10 cellular contexts compared by ENCODE assay signal in genomic region chr2:223929575-223930001, GRCh38. TPM values are rescaled to one million over a fixed set of nuclear protein-coding genes. Genes with fewer than 3 reads are reported as not detected.
DNase-seq lines count a peak whose midpoint lies in the region; ATAC-seq and TF ChIP-seq lines count a peak whose summit lies in the region.
"Had no signal": no experiment of that assay in that cellular context is flagged by ENCODE, and none has a peak within 500 bp of the region (broad histone marks: within the 10 kb centered on the region; RNA-seq: fewer than 3 reads in every experiment).

No MANE protein-coding gene starts in this region.

- H3K9me3 Mint-ChIP-seq in CD4-positive, alpha-beta T cell, result no peaks in the 10 kb centered on the region
- peaks cover 7% of the 10 kb centered on the region; the same call in 2 of the 3 replicates for H3K9me3 Mint-ChIP-seq in GM23338
- peaks cover 22% of the 10 kb centered on the region for H3K9me3 Mint-ChIP-seq in WTC11

- no peaks in the 10 kb centered on the region for H3K36me3 Mint-ChIP-seq in CD4-positive, alpha-beta T cell (ENCODE audit: low read depth)
- H3K36me3 Mint-ChIP-seq in GM23338 (ENCODE audit: low read depth) (peaks cover 34% of the 10 kb centered on the region; the same call in 2 of the 3 replicates), WTC11 (peaks cover 32% of the 10 kb centered on the region)

- H3K27me3 ChIP-seq in CD4-positive, alpha-beta T cell (ENCODE audit: control insufficient read depth, insufficient read depth, low read length), result no peaks in the 10 kb centered on the region
- H3K27me3 ChIP-seq in GM23338 (ENCODE audit: insufficient read depth) (no peaks in the 10 kb centered on the region), right lobe of liver (no peaks in the 10 kb centered on the region)

- peaks cover 32% of the 10 kb centered on the region for H3K4me1 ChIP-seq in GM23338 (ENCODE audit: insufficient read depth)
- H3K4me1 ChIP-seq in right lobe of liver, result peaks cover 0 to 50% (median 17%) of the 10 kb centered on the region in 4 donors

- intact Hi-C loops in CD4-positive, alpha-beta T cell (cut with DNase I, micrococcal nuclease), result loop anchor here (2.0 to 5.0 kb wide), 3 partner anchors 15 to 38 kb away; partner anchors contain the start of gene WDFY1 (in 1 of the 2)
- intact Hi-C loops in right lobe of liver (cut with DNase I), result no loop called here

- H3F3A ChIP-seq in GM23338 (replicated peaks; ENCODE audit: low read depth), result no peaks in the 10 kb centered on the region

- H3K9me3 ChIP-seq in CD4-positive, alpha-beta T cell (ENCODE audit: control insufficient read depth, low read length), result no peaks in the 10 kb centered on the region
- no peaks in the 10 kb centered on the region for H3K9me3 ChIP-seq in right lobe of liver

- H3K27ac ChIP-seq in CD4-positive, alpha-beta T cell (ENCODE audit: low read depth, low read length), result no peak overlapping the region
- H3K27ac ChIP-seq in GM23338 (ENCODE audit: low read depth) (0 out of 2 replicates have a peak overlapping the region, but pooled peaks have one; percentile 46), right lobe of liver (peak overlapping the region; percentile 81 to 97 (median 89))

- H2AFZ ChIP-seq in GM23338, result no peak overlapping the region

- 11% methylated on average over 4 of the region's 4 CpGs for WGBS in right lobe of liver (ENCODE audit: insufficient coverage, low coverage, low lambda C conversion rate, missing lambda C conversion rate)

- peak; percentile 93 for ATAC-seq in CD4-positive, alpha-beta T cell (ENCODE audit: poor library complexity)
- ATAC-seq in GM23338, result no peak
- no peak for ATAC-seq in WTC11
- ATAC-seq in right lobe of liver, result peak; percentile 55 to 61 (median 58)

- no peak for TF ChIP-seq POLR2A in right lobe of liver (IDR thresholded peaks at IDR 0.05)

- peak overlapping the region; percentile 68 for H3K4me3 Mint-ChIP-seq in CD4-positive, alpha-beta T cell
- no peak overlapping the region for H3K4me3 Mint-ChIP-seq in GM23338
- H3K4me3 Mint-ChIP-seq in WTC11, result no peak overlapping the region

- peaks cover 10% of the 10 kb centered on the region for H4K20me1 ChIP-seq in GM23338 (replicated peaks; ENCODE audit: insufficient read depth)

- H3K4me1 Mint-ChIP-seq in CD4-positive, alpha-beta T cell (ENCODE audit: low read depth), result peaks cover 62% of the 10 kb centered on the region
- peaks cover 32% of the 10 kb centered on the region; the same call in 2 of the 3 replicates for H3K4me1 Mint-ChIP-seq in GM23338
- peaks cover 40% of the 10 kb centered on the region for H3K4me1 Mint-ChIP-seq in WTC11

- H3K4me2 ChIP-seq in GM23338, result 0 out of 2 replicates have a peak overlapping the region, but pooled peaks have one; percentile 31

- H3K36me3 ChIP-seq in GM23338 (ENCODE audit: insufficient read depth), result no peaks in the 10 kb centered on the region
- no peaks in the 10 kb centered on the region for H3K36me3 ChIP-seq in right lobe of liver

- H3K79me2 ChIP-seq in GM23338 (replicated peaks; ENCODE audit: insufficient read depth), result peaks cover 100% of the 10 kb centered on the region

- TF ChIP-seq CTCF in CD4-positive, alpha-beta T cell (IDR thresholded peaks at IDR 0.05), result no peak
- no peak for TF ChIP-seq CTCF in GM23338 (conservative IDR thresholded peaks at IDR 0.05; ENCODE audit: low read depth in 2 of 2)
- TF ChIP-seq CTCF in WTC11 (IDR thresholded peaks at IDR 0.05), result no peak
- no peak for TF ChIP-seq CTCF in right lobe of liver (IDR thresholded peaks at IDR 0.05)

- no peaks in the 10 kb centered on the region for H3K27me3 Mint-ChIP-seq in CD4-positive, alpha-beta T cell
- H3K27me3 Mint-ChIP-seq in GM23338 (ENCODE audit: insufficient read depth, low read depth, poor library complexity) (peaks cover 3% of the 10 kb centered on the region), WTC11 (ENCODE audit: low read depth) (no peaks in the 10 kb centered on the region)

- no peaks in the 10 kb centered on the region for H3K9me2 ChIP-seq in GM23338 (ENCODE audit: insufficient read depth)

- H3K27ac Mint-ChIP-seq in CD4-positive, alpha-beta T cell, result peak overlapping the region; percentile 68
- no peak overlapping the region for H3K27ac Mint-ChIP-seq in GM23338
- peak overlapping the region; percentile 91 for H3K27ac Mint-ChIP-seq in WTC11

- H3K4me3 ChIP-seq in GM23338 (no peak overlapping the region), right lobe of liver (peak overlapping the region in 1 of 3 donors; percentile 0)

- peak in 2 of 10 experiments; percentile 10 to 24 for DNase-seq in CD4-positive, alpha-beta T cell
- no peak for DNase-seq in GM23338 (ENCODE audit: low spot score)
- DNase-seq in WTC11 (ENCODE audit: low spot score), result no peak
- DNase-seq in right lobe of liver, result no peak
- DNase-seq in middle frontal gyrus (ENCODE audit: extremely low spot score, low spot score), result no peak
- no peak for DNase-seq in amygdala (lab: John Stamatoyannopoulos, UW)
- no peak for DNase-seq in glomerular visceral epithelial cell (ENCODE audit: extremely low spot score)
- DNase-seq in hypothalamus (lab: John Stamatoyannopoulos, UW), result no peak
- DNase-seq: DMS 273 treated with DMSO at 0.1 percent for 48 hours, NCI-H2029 treated with DMSO at 0.1 percent for 48 hours had no signal

- CTCF ChIA-PET in CD4-positive, alpha-beta T cell (lab: Charles Lee), result no interaction called here
- CTCF ChIA-PET in WTC11 (lab: Charles Lee), result interaction anchor here (0.6 kb wide), 1 partner anchor 89 kb away, joined by 3 read pairs; no protein-coding TSS in a partner anchor

- POLR2A ChIA-PET in CD4-positive, alpha-beta T cell (lab: Charles Lee), result interaction anchor here (0.8 to 1.0 kb wide), 4 partner anchors 20 to 41 kb away, joined by 3 to 4 read pairs (median 4); partner anchors contain the start of gene MRPL44
- POLR2A ChIA-PET in WTC11 (lab: Charles Lee), result no interaction called here

TF ChIP-seq in GM23338, 12 proteins besides CTCF, POLR2A, EP300 and RAD21 (continues in another document):
- TF ChIP-seq ZNF331 (CRISPR knock-in tag; IDR thresholded peaks at IDR 0.05; ENCODE audit: low read depth), result no peak

TF ChIP-seq in WTC11, 78 proteins besides CTCF, POLR2A, EP300 and RAD21 (continues in another document):
- TF ChIP-seq ETV6 (CRISPR knock-in tag; IDR thresholded peaks at IDR 0.05), result no peak
- TF ChIP-seq ZNF671 (CRISPR knock-in tag; IDR thresholded peaks at IDR 0.05), result no peak
- TF ChIP-seq, protein P1, sequence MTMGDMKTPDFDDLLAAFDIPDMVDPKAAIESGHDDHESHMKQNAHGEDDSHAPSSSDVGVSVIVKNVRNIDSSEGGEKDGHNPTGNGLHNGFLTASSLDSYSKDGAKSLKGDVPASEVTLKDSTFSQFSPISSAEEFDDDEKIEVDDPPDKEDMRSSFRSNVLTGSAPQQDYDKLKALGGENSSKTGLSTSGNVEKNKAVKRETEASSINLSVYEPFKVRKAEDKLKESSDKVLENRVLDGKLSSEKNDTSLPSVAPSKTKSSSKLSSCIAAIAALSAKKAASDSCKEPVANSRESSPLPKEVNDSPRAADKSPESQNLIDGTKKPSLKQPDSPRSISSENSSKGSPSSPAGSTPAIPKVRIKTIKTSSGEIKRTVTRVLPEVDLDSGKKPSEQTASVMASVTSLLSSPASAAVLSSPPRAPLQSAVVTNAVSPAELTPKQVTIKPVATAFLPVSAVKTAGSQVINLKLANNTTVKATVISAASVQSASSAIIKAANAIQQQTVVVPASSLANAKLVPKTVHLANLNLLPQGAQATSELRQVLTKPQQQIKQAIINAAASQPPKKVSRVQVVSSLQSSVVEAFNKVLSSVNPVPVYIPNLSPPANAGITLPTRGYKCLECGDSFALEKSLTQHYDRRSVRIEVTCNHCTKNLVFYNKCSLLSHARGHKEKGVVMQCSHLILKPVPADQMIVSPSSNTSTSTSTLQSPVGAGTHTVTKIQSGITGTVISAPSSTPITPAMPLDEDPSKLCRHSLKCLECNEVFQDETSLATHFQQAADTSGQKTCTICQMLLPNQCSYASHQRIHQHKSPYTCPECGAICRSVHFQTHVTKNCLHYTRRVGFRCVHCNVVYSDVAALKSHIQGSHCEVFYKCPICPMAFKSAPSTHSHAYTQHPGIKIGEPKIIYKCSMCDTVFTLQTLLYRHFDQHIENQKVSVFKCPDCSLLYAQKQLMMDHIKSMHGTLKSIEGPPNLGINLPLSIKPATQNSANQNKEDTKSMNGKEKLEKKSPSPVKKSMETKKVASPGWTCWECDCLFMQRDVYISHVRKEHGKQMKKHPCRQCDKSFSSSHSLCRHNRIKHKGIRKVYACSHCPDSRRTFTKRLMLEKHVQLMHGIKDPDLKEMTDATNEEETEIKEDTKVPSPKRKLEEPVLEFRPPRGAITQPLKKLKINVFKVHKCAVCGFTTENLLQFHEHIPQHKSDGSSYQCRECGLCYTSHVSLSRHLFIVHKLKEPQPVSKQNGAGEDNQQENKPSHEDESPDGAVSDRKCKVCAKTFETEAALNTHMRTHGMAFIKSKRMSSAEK (CRISPR knock-in tag; IDR thresholded peaks at IDR 0.05; ENCODE audit: borderline replicate concordance), result no peak
- TF ChIP-seq TEAD1 (CRISPR knock-in tag; IDR thresholded peaks at IDR 0.05), result no peak
- no peak for TF ChIP-seq FOXK1 (CRISPR knock-in tag; IDR thresholded peaks at IDR 0.05)
- TF ChIP-seq, protein P2, sequence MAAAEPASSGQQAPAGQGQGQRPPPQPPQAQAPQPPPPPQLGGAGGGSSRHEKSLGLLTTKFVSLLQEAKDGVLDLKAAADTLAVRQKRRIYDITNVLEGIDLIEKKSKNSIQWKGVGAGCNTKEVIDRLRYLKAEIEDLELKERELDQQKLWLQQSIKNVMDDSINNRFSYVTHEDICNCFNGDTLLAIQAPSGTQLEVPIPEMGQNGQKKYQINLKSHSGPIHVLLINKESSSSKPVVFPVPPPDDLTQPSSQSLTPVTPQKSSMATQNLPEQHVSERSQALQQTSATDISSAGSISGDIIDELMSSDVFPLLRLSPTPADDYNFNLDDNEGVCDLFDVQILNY (CRISPR knock-in tag; IDR thresholded peaks at IDR 0.05), result no peak
- TF ChIP-seq JAZF1 (CRISPR knock-in tag; IDR thresholded peaks at IDR 0.05), result no peak

RNA-seq across cellular contexts. Expression of gene WDFY1, which starts 15.5 kb away (rescaled TPM):
- 10 to 100 TPM; 41.1 to 41.5 TPM for total RNA-seq in CD4-positive, alpha-beta T cell
- 103 and 127 TPM in 2 replicates for total RNA-seq in GM23338 (2014; rRNA removed; shearing (Covaris generic))
- 45.7 and 54.5 TPM in 2 replicates for polyA plus RNA-seq in GM23338 (2016; fragmentation: Nextera tagmentation; extraction: Ambion mirVana)
- total RNA-seq in WTC11 (2021) (63.7 to 67.3 TPM (median 66.0 TPM) in 3 replicates), right lobe of liver (10 to 100 TPM; 19.7 to 28.0 (median 21.4) TPM)

RNA-seq across cellular contexts. Expression of gene MRPL44, which starts 27.7 kb away (rescaled TPM):
- 10 to 100 TPM; 40.0 to 40.1 TPM for total RNA-seq in CD4-positive, alpha-beta T cell
- 55.8 and 68.2 TPM in 2 replicates for total RNA-seq in GM23338 (2014; rRNA removed; shearing (Covaris generic))
- 38.4 and 40.4 TPM in 2 replicates for polyA plus RNA-seq in GM23338 (2016; fragmentation: Nextera tagmentation; extraction: Ambion mirVana)
- total RNA-seq in WTC11 (2021) (47.6 to 55.3 TPM (median 50.5 TPM) in 3 replicates), right lobe of liver (10 to 100 TPM; 20.4 to 38.5 (median 23.5) TPM)

Comparison
In these comparisons a context has a peak if more than half of its experiments do, and no peak if none do; other contexts are left out.
1. ATAC-seq: peak in CD4-positive, alpha-beta T cell (single experiment) and right lobe of liver (4 of 4); none in GM23338 (single experiment) and WTC11 (single experiment).
2. intact Hi-C loops: an anchor here in CD4-positive, alpha-beta T cell (2.0 to 5.0 kb wide); none called in right lobe of liver.